13 cellular contexts compared by ENCODE assay signal in the genomic region with DNA sequence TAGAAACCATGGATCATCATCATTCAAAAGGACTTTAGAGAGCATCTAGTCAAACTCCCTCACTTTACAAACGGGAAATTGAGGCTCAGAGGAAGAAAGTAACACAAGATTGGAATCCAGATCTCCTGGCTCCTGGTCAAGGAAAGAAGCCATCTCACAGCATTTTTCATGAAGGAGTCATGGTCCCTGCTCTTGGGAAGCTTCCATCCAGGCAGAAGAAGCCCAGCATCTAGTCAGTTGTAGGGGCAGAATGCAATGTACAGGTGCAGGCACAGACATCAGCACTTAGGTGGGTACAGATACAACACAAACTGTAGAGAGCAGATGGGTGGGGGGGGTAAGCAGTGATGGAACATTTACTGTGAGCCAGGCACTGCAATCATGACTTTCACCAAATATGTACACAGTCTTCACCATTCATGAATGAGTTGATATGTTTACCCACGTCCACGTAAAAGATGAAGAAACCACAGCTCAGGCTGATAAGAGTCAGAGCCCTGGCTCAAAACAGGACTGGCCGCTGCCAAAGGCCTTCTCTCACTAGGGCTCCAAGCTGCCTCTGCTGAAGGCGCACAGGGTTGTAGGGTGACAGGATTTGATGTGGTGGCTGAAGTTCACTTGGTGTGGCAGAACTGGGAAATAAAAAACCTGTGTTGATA. TPM values are rescaled to one million over a fixed set of nuclear protein-coding genes. Genes with fewer than 3 reads are reported as not detected.
A peak's percentile ranks its signal among the peaks of the same experiment; 100 is the strongest.
DNase-seq lines count a peak whose midpoint lies in the region; ATAC-seq, FAIRE-seq and TF ChIP-seq lines count a peak whose summit lies in the region.
"Had no signal": no experiment of that assay in that cellular context is flagged by ENCODE, and none has a peak within 500 bp of the region (broad histone marks: within the 10 kb centered on the region; RNA-seq: fewer than 3 reads in every experiment).

No MANE protein-coding gene starts in this region.

- H3K27me3 ChIP-seq in Caco-2 (replicated peaks; ENCODE audit: control insufficient read depth, insufficient read depth, low read length), result no peaks in the 10 kb centered on the region
- H3K27me3 ChIP-seq in pancreas, result no peaks in the 10 kb centered on the region

- CTCF ChIA-PET in Caco-2 (lab: Charles Lee), result interaction anchor here (0.6 to 1.9 kb wide), 5 partner anchors 10 to 164 kb away, joined by 3 to 7 read pairs (median 3); no protein-coding TSS in a partner anchor

- in situ Hi-C loops in GM13976 (cut with MboI; ENCODE audit: low sequenced_read_pairs, unreplicated experiment), result no loop called here

- TF ChIP-seq CTCF in Caco-2 (IDR thresholded peaks at IDR 0.05; ENCODE audit: insufficient read depth in 1 of 2, low read depth in 1 of 2, low read length in 1 of 2, severe bottlenecking in 1 of 2, unreplicated experiment in 1 of 2) (no peak), fibroblast of the aortic adventitia (IDR thresholded peaks at IDR 0.05; ENCODE audit: insufficient read depth, low read length) (no peak), pancreas (IDR thresholded peaks at IDR 0.05) (no peak), GM13976 (IDR thresholded peaks at IDR 0.05; ENCODE audit: borderline replicate concordance, control extremely low read depth, extremely low read depth, insufficient read depth, missing control alignments) (no peak)

- H3K27ac Mint-ChIP-seq in Caco-2 (ENCODE audit: unreplicated experiment), result peak overlapping the region; percentile 92
- H3K27ac Mint-ChIP-seq: activated T-cell treated with anti-CD3 and anti-CD28 coated beads, Interleukin-2, amount 50 U/mL, for 72 hours; stimulated activated memory B cell treated with anti-CD40 and anti-IgM and Interleukin-4, amounts not matched to agents 10 μg/mL and 1 μg/mL and 100 μg/mL, for 72 hours had no signal

- no peaks in the 10 kb centered on the region for H3K9me3 Mint-ChIP-seq in Caco-2 (ENCODE audit: unreplicated experiment)
- H3K9me3 Mint-ChIP-seq: activated T-cell treated with anti-CD3 and anti-CD28 coated beads, Interleukin-2, amount 50 U/mL, for 72 hours; stimulated activated memory B cell treated with anti-CD40 and anti-IgM and Interleukin-4, amounts not matched to agents 10 μg/mL and 1 μg/mL and 100 μg/mL, for 72 hours had no signal

- WGBS in pancreas, 2 donors, result 15 to 18% methylated on average over 5 of the region's 5 CpGs

- H3K27ac ChIP-seq in pancreas, result peak overlapping the region in 2 of 4 donors; percentile 48 to 67

- H3K27me3 Mint-ChIP-seq in Caco-2 (ENCODE audit: insufficient read depth, unreplicated experiment), result no peaks in the 10 kb centered on the region

- POLR2A ChIA-PET in Caco-2 (lab: Charles Lee), result interaction anchor here (0.6 to 0.8 kb wide), 2 partner anchors 233 to 1503 kb away, joined by 5 to 8 read pairs; no protein-coding TSS in a partner anchor

- intact Hi-C loops in Caco-2 (cut with micrococcal nuclease; ENCODE audit: unreplicated experiment), result loop anchor here (1.0 to 2.0 kb wide), 3 partner anchors 13 to 88 kb away; a partner anchor contains a TSS
- intact Hi-C loops in pancreas (cut with DNase I), result no loop called here

- no peak overlapping the region for H3K4me3 Mint-ChIP-seq in Caco-2 (ENCODE audit: unreplicated experiment)
- H3K4me3 Mint-ChIP-seq: activated T-cell treated with anti-CD3 and anti-CD28 coated beads, Interleukin-2, amount 50 U/mL, for 72 hours; stimulated activated memory B cell treated with anti-CD40 and anti-IgM and Interleukin-4, amounts not matched to agents 10 μg/mL and 1 μg/mL and 100 μg/mL, for 72 hours had no signal

- H3K4me1 ChIP-seq in Caco-2, result peaks cover 34% of the 10 kb centered on the region
- peaks cover 12 to 21% (median 13%) of the 10 kb centered on the region in 3 donors for H3K4me1 ChIP-seq in pancreas

- peak; percentile 90 to 97 (median 93) for ATAC-seq in pancreas
- no peak for ATAC-seq in HG03139 (IDR thresholded peaks at IDR 0.05; ENCODE audit: unreplicated experiment)
- ATAC-seq: stimulated activated memory B cell treated with anti-CD40 and anti-IgM and Interleukin-4, amounts not matched to agents 10 μg/mL and 1 μg/mL and 100 μg/mL, for 72 hours had no signal

- H3K36me3 ChIP-seq in Caco-2 (ENCODE audit: control insufficient read depth, insufficient read depth, low read length) (no peaks in the 10 kb centered on the region), pancreas (no peaks in the 10 kb centered on the region)

- DNase-seq in Caco-2, result peak; percentile 86 to 88
- DNase-seq in NCI-H146 treated with DMSO at 0.1 percent for 48 hours (lab: John Stamatoyannopoulos, UW; ENCODE audit: unreplicated experiment), result peak; percentile 88
- DNase-seq in fibroblast of the aortic adventitia (ENCODE audit: low read depth), result peak; percentile 87
- peak; percentile 62 to 86 (median 78) for DNase-seq in pancreas
- no peak for DNase-seq in cortex of kidney (lab: John Stamatoyannopoulos, UW)
- DNase-seq in GM13976 (ENCODE audit: low spot score), result no peak
- no peak for DNase-seq in DMS114 treated with DMSO at 0.1 percent for 48 hours (lab: John Stamatoyannopoulos, UW; ENCODE audit: unreplicated experiment)
- DNase-seq: activated T-cell treated with anti-CD3 and anti-CD28 coated beads, Interleukin-2, amount 50 U/mL, for 72 hours; NCI-H187 treated with DMSO at 0.1 percent for 48 hours; SIG-M5; stimulated activated CD4-positive, alpha-beta T cell treated with anti-CD3 and anti-CD28 coated beads, Interleukin-15, amount 100 ng/mL, for 24 hours had no signal

- H3K4me1 Mint-ChIP-seq in Caco-2 (ENCODE audit: low read depth, unreplicated experiment), result peaks cover 23% of the 10 kb centered on the region
- H3K4me1 Mint-ChIP-seq: stimulated activated memory B cell treated with anti-CD40 and anti-IgM and Interleukin-4, amounts not matched to agents 10 μg/mL and 1 μg/mL and 100 μg/mL, for 72 hours had no signal

- FAIRE-seq in pancreas (lab: Jason Lieb, UNC), result no peak

- H3K9me3 ChIP-seq in Caco-2, result no peaks in the 10 kb centered on the region
- no peaks in the 10 kb centered on the region for H3K9me3 ChIP-seq in pancreas

- no peak overlapping the region for H3K4me3 ChIP-seq in Caco-2 (ENCODE audit: low read depth, low read length)
- H3K4me3 ChIP-seq in fibroblast of the aortic adventitia (ENCODE audit: low read depth, low read length), result no peak overlapping the region
- no peak overlapping the region for H3K4me3 ChIP-seq in pancreas

- no TSS peak for BruUV-seq in Caco-2 (replicated peaks; lab: Mats Ljungman, UMichigan)

- peaks cover 11% of the 10 kb centered on the region for H3K36me3 Mint-ChIP-seq in Caco-2 (ENCODE audit: insufficient read depth, unreplicated experiment)
- H3K36me3 Mint-ChIP-seq: stimulated activated memory B cell treated with anti-CD40 and anti-IgM and Interleukin-4, amounts not matched to agents 10 μg/mL and 1 μg/mL and 100 μg/mL, for 72 hours had no signal

RNA-seq across cellular contexts. Expression of a gene that starts 44.0 kb away (rescaled TPM):
- total RNA-seq in Caco-2 (2022) (not detected in 2 replicates), fibroblast of the aortic adventitia (ENCODE audit: low replicate concordance) (not detected in 2 replicates), pancreas (not detected)
- polyA plus RNA-seq in pancreas, result not detected
- total RNA-seq: activated T-cell treated with anti-CD3 and anti-CD28 coated beads, Interleukin-2, amount 50 U/mL, for 72 hours had no signal

Comparison
In these comparisons a context has a peak if more than half of its experiments do, and no peak if none do; other contexts are left out.
1. DNase-seq: peak in Caco-2 (2 of 2), NCI-H146 treated with DMSO at 0.1 percent for 48 hours (single experiment), fibroblast of the aortic adventitia (single experiment) and pancreas (6 of 6); none in cortex of kidney (single experiment), GM13976 (single experiment) and DMS114 treated with DMSO at 0.1 percent for 48 hours (single experiment).